17 cellular contexts compared by ENCODE assay signal in genomic region chr21:31786164-31786920, GRCh38. TPM values are rescaled to one million over a fixed set of nuclear protein-coding genes. Genes with fewer than 3 reads are reported as not detected.
A peak's percentile ranks its signal among the peaks of the same experiment; 100 is the strongest.
DNase-seq lines count a peak whose midpoint lies in the region; ATAC-seq, FAIRE-seq and TF ChIP-seq lines count a peak whose summit lies in the region.
"Had no signal": no experiment of that assay in that cellular context is flagged by ENCODE, and none has a peak within 500 bp of the region (broad histone marks: within the 10 kb centered on the region; RNA-seq: fewer than 3 reads in every experiment).

No MANE protein-coding gene starts in this region.

- no peak for TF ChIP-seq POLR2A in thyroid gland (IDR thresholded peaks at IDR 0.05)

- H3K9me3 ChIP-seq in OCI-LY7 (ENCODE audit: low read length) (0 out of 2 replicates have a peak, but pooled peaks cover 4% of the 10 kb centered on the region), left lung (no peaks in the 10 kb centered on the region), thyroid gland (no peaks in the 10 kb centered on the region)
- H3K9me3 ChIP-seq: suprapubic skin, vagina had no signal

- WGBS in thyroid gland, 2 donors: 31% methylated on average over 4 of the region's 4 CpGs

- POLR2A ChIA-PET in activated CD8-positive, alpha-beta T cell treated with anti-CD3 and anti-CD28 coated beads for 36 hours (lab: Charles Lee): no interaction called here
- POLR2A ChIA-PET in activated CD8-positive, alpha-beta T cell treated with anti-CD3 and anti-CD28 coated beads, Interleukin-2, amount 10 ng/mL, durations not matched to agents 7 days and 5 days (lab: Charles Lee): no interaction called here
- POLR2A ChIA-PET in OCI-LY7 (lab: Charles Lee): interaction anchor here (0.9 kb wide), 1 partner anchor 13 kb away, joined by 5 read pairs; no protein-coding TSS in a partner anchor

- no peak overlapping the region for H3K4me2 ChIP-seq in OCI-LY7 (ENCODE audit: low read length)

- H3K27me3 Mint-ChIP-seq in activated CD8-positive, alpha-beta T cell treated with anti-CD3 and anti-CD28 coated beads for 36 hours: peaks cover 5% of the 10 kb centered on the region
- peaks cover 5% of the 10 kb centered on the region for H3K27me3 Mint-ChIP-seq in activated CD8-positive, alpha-beta T cell treated with anti-CD3 and anti-CD28 coated beads, Interleukin-2, amount 10 ng/mL, durations not matched to agents 7 days and 5 days (ENCODE audit: low read depth)
- H3K27me3 Mint-ChIP-seq: brain had no signal

- H3K27ac ChIP-seq in OCI-LY7 (ENCODE audit: low read depth, low read length, poor library complexity, severe bottlenecking) (no peak overlapping the region), left lung (peak overlapping the region in 1 of 2 donors; percentile 41), thyroid gland (no peak overlapping the region)
- H3K27ac ChIP-seq: suprapubic skin, vagina had no signal

- no peaks in the 10 kb centered on the region for H4K20me1 ChIP-seq in OCI-LY7 (ENCODE audit: insufficient read depth, low read length)

- H3K9me3 Mint-ChIP-seq in activated CD8-positive, alpha-beta T cell treated with anti-CD3 and anti-CD28 coated beads for 36 hours: peaks cover 3% of the 10 kb centered on the region
- no peaks in the 10 kb centered on the region for H3K9me3 Mint-ChIP-seq in activated CD8-positive, alpha-beta T cell treated with anti-CD3 and anti-CD28 coated beads, Interleukin-2, amount 10 ng/mL, durations not matched to agents 7 days and 5 days (ENCODE audit: insufficient read depth)
- H3K9me3 Mint-ChIP-seq: activated T-cell treated with anti-CD3 and anti-CD28 coated beads, Interleukin-2, amount 50 U/mL, for 4 hours had no signal

- no peaks in the 10 kb centered on the region for H3K9me2 ChIP-seq in OCI-LY7 (ENCODE audit: insufficient read depth, low read length)

- no peak for FAIRE-seq in D721Med (lab: Jason Lieb, UNC)

- H3K27me3 ChIP-seq in left lung (no peaks in the 10 kb centered on the region), thyroid gland (no peaks in the 10 kb centered on the region)
- H3K27me3 ChIP-seq: suprapubic skin, vagina had no signal

- no peak overlapping the region for H3K4me3 ChIP-seq in OCI-LY7 (ENCODE audit: low read depth, low read length, poor library complexity, severe bottlenecking)
- H3K4me3 ChIP-seq in left lung: no peak overlapping the region
- H3K4me3 ChIP-seq in thyroid gland (replicated peaks in 1 of 3): no peak overlapping the region
- H3K4me3 ChIP-seq: suprapubic skin, vagina had no signal

- no peaks in the 10 kb centered on the region for H3K79me2 ChIP-seq in OCI-LY7 (ENCODE audit: insufficient read depth, low read depth, low read length)

- no peak overlapping the region for H3K27ac Mint-ChIP-seq in activated CD8-positive, alpha-beta T cell treated with anti-CD3 and anti-CD28 coated beads for 36 hours
- H3K27ac Mint-ChIP-seq in activated CD8-positive, alpha-beta T cell treated with anti-CD3 and anti-CD28 coated beads, Interleukin-2, amount 10 ng/mL, durations not matched to agents 7 days and 5 days: no peak overlapping the region
- H3K27ac Mint-ChIP-seq: stimulated activated naive B cell treated with anti-CD40 and anti-IgM and Interleukin-4, amounts not matched to agents 10 μg/mL and 1 μg/mL and 100 μg/mL, for 72 hours; T-helper 2 cell treated with Interferon-gamma antibody and Interleukin-4, amounts not matched to agents 5 μg/mL and 100 μg/mL, for 36 hours had no signal

- H3K36me3 Mint-ChIP-seq in activated CD8-positive, alpha-beta T cell treated with anti-CD3 and anti-CD28 coated beads for 36 hours (ENCODE audit: low read depth): no peaks in the 10 kb centered on the region
- H3K36me3 Mint-ChIP-seq in activated CD8-positive, alpha-beta T cell treated with anti-CD3 and anti-CD28 coated beads, Interleukin-2, amount 10 ng/mL, durations not matched to agents 7 days and 5 days (ENCODE audit: low read depth): no peaks in the 10 kb centered on the region
- H3K36me3 Mint-ChIP-seq: brain; stimulated activated naive B cell treated with anti-CD40 and anti-IgM and Interleukin-4, amounts not matched to agents 10 μg/mL and 1 μg/mL and 100 μg/mL, for 72 hours had no signal

- BruUV-seq in OCI-LY7 (replicated peaks; lab: Mats Ljungman, UMichigan): no TSS peak

- intact Hi-C loops in activated CD8-positive, alpha-beta T cell treated with anti-CD3 and anti-CD28 coated beads for 36 hours (cut with micrococcal nuclease): no loop called here
- intact Hi-C loops in OCI-LY7 (cut with micrococcal nuclease; ENCODE audit: unreplicated experiment) (loop anchor here (5.0 to 10.0 kb wide), 2 partner anchors 491 to 818 kb away; partner anchors contain the start of gene MIS18A), left lung (cut with DNase I) (loop anchor here in 1 of 2 donors (10.0 kb wide), 1 partner anchor 478 kb away; no protein-coding TSS in a partner anchor), thyroid gland (cut with DNase I) (loop anchor here (10.0 kb wide), 2 partner anchors 88 to 468 kb away; partner anchors contain the start of gene HUNK)

- CTCF ChIA-PET in activated CD8-positive, alpha-beta T cell treated with anti-CD3 and anti-CD28 coated beads for 36 hours (lab: Charles Lee): interaction anchor here (0.7 to 1.8 kb wide), 12 partner anchors 9 to 472 kb away, joined by 3 to 7 read pairs (median 3); no protein-coding TSS in a partner anchor
- CTCF ChIA-PET in activated CD8-positive, alpha-beta T cell treated with anti-CD3 and anti-CD28 coated beads, Interleukin-2, amount 10 ng/mL, durations not matched to agents 7 days and 5 days (lab: Charles Lee): interaction anchor here (0.9 to 1.8 kb wide), 6 partner anchors 8 to 472 kb away, joined by 3 to 7 read pairs (median 4); no protein-coding TSS in a partner anchor
- CTCF ChIA-PET in OCI-LY7 (lab: Charles Lee; ENCODE audit: unreplicated experiment): interaction anchor here (0.8 to 1.4 kb wide), 2 partner anchors 14 to 88 kb away, joined by 4 read pairs; no protein-coding TSS in a partner anchor

- peaks cover 4% of the 10 kb centered on the region for H3K4me1 Mint-ChIP-seq in activated CD8-positive, alpha-beta T cell treated with anti-CD3 and anti-CD28 coated beads for 36 hours (ENCODE audit: low read depth)
- no peaks in the 10 kb centered on the region for H3K4me1 Mint-ChIP-seq in activated CD8-positive, alpha-beta T cell treated with anti-CD3 and anti-CD28 coated beads, Interleukin-2, amount 10 ng/mL, durations not matched to agents 7 days and 5 days (ENCODE audit: low read depth)

- ATAC-seq in activated CD8-positive, alpha-beta T cell treated with anti-CD3 and anti-CD28 coated beads for 36 hours: no peak
- ATAC-seq in activated CD8-positive, alpha-beta T cell treated with anti-CD3 and anti-CD28 coated beads, Interleukin-2, amount 10 ng/mL, durations not matched to agents 7 days and 5 days: no peak
- ATAC-seq in left lung (peak; percentile 87), GM18519 (IDR thresholded peaks at IDR 0.05; ENCODE audit: low FRiP score, unreplicated experiment) (no peak)

- DNase-seq in activated CD8-positive, alpha-beta T cell treated with anti-CD3 and anti-CD28 coated beads for 36 hours: no peak
- no peak for DNase-seq in activated CD8-positive, alpha-beta T cell treated with anti-CD3 and anti-CD28 coated beads, Interleukin-2, amount 10 ng/mL, durations not matched to agents 7 days and 5 days
- DNase-seq in OCI-LY7 (ENCODE audit: low spot score) (no peak), left lung (no peak), thyroid gland (peak; percentile 8 to 22), D721Med (ENCODE audit: insufficient read length, low spot score) (no peak)
- DNase-seq in activated CD8-positive, alpha-beta memory T cell treated with anti-CD3 and anti-CD28 coated beads, Interleukin-2, amount 50 U/mL, for 48 hours: no peak
- DNase-seq: 8988T, cerebellar nuclear complex, Right ventricle myocardium superior had no signal

- H3K36me3 ChIP-seq in OCI-LY7 (ENCODE audit: insufficient read depth, low read length) (no peaks in the 10 kb centered on the region), left lung (no peaks in the 10 kb centered on the region), thyroid gland (no peaks in the 10 kb centered on the region)
- H3K36me3 ChIP-seq: suprapubic skin, vagina had no signal

- H3K4me1 ChIP-seq in OCI-LY7 (ENCODE audit: insufficient read depth, low read length, poor library complexity, severe bottlenecking): peaks cover 22% of the 10 kb centered on the region
- no peaks in the 10 kb centered on the region for H3K4me1 ChIP-seq in left lung
- H3K4me1 ChIP-seq in thyroid gland: peaks cover 4 to 11% of the 10 kb centered on the region in 2 donors
- H3K4me1 ChIP-seq: vagina had no signal

- TF ChIP-seq CTCF in activated CD8-positive, alpha-beta T cell treated with anti-CD3 and anti-CD28 coated beads for 36 hours (IDR thresholded peaks at IDR 0.05): peak; percentile 75
- TF ChIP-seq CTCF in OCI-LY7 (conservative IDR thresholded peaks at IDR 0.05; ENCODE audit: low read length) (peak; percentile 43), left lung (IDR thresholded peaks at IDR 0.05) (peak; percentile 3 to 7), thyroid gland (IDR thresholded peaks at IDR 0.05) (peak in 1 of 6 experiments; percentile 12), D721Med (IDR thresholded peaks at IDR 0.05; ENCODE audit: insufficient read depth, missing control alignments) (no peak)

- H2AFZ ChIP-seq in OCI-LY7 (ENCODE audit: low read length): no peak overlapping the region

- no peak overlapping the region for H3K4me3 Mint-ChIP-seq in activated CD8-positive, alpha-beta T cell treated with anti-CD3 and anti-CD28 coated beads for 36 hours
- H3K4me3 Mint-ChIP-seq in activated CD8-positive, alpha-beta T cell treated with anti-CD3 and anti-CD28 coated beads, Interleukin-2, amount 10 ng/mL, durations not matched to agents 7 days and 5 days: no peak overlapping the region
- H3K4me3 Mint-ChIP-seq: activated T-cell treated with anti-CD3 and anti-CD28 coated beads, Interleukin-2, amount 50 U/mL, for 4 hours; stimulated activated naive B cell treated with anti-CD40 and anti-IgM and Interleukin-4, amounts not matched to agents 10 μg/mL and 1 μg/mL and 100 μg/mL, for 72 hours; T-helper 2 cell treated with Interferon-gamma antibody and Interleukin-4, amounts not matched to agents 5 μg/mL and 100 μg/mL, for 36 hours had no signal

RNA-seq across cellular contexts. Expression of gene SCAF4, which starts 54.4 kb away (rescaled TPM):
- 10 to 100 TPM; 48.6 to 49.3 TPM for total RNA-seq in activated CD8-positive, alpha-beta T cell treated with anti-CD3 and anti-CD28 coated beads for 36 hours
- total RNA-seq in activated CD8-positive, alpha-beta T cell treated with anti-CD3 and anti-CD28 coated beads, Interleukin-2, amount 10 ng/mL, durations not matched to agents 7 days and 5 days: 10 to 100 TPM; 53.2 TPM
- total RNA-seq in OCI-LY7 (2014; rRNA removed; shearing (Covaris generic)): 22.5 and 25.9 TPM in 2 replicates
- total RNA-seq in OCI-LY7 (2022) (87.3 and 111 TPM in 2 replicates), left lung (10 to 100 TPM; 23.9 to 29.7 TPM), thyroid gland (10 to 100 TPM; 13.0 to 27.4 (median 18.7) TPM)

Comparison
In these comparisons a context has a peak if more than half of its experiments do, and no peak if none do; other contexts are left out.
1. DNase-seq: peak in thyroid gland (2 of 2); none in activated CD8-positive, alpha-beta T cell treated with anti-CD3 and anti-CD28 coated beads for 36 hours (single experiment), activated CD8-positive, alpha-beta T cell treated with anti-CD3 and anti-CD28 coated beads, Interleukin-2, amount 10 ng/mL, durations not matched to agents 7 days and 5 days (single experiment), OCI-LY7 (single experiment), left lung (0 of 2), D721Med (single experiment) and activated CD8-positive, alpha-beta memory T cell treated with anti-CD3 and anti-CD28 coated beads, Interleukin-2, amount 50 U/mL, for 48 hours (single experiment).